ENCODE assay signal across 2 cellular contexts in the genomic region with DNA sequence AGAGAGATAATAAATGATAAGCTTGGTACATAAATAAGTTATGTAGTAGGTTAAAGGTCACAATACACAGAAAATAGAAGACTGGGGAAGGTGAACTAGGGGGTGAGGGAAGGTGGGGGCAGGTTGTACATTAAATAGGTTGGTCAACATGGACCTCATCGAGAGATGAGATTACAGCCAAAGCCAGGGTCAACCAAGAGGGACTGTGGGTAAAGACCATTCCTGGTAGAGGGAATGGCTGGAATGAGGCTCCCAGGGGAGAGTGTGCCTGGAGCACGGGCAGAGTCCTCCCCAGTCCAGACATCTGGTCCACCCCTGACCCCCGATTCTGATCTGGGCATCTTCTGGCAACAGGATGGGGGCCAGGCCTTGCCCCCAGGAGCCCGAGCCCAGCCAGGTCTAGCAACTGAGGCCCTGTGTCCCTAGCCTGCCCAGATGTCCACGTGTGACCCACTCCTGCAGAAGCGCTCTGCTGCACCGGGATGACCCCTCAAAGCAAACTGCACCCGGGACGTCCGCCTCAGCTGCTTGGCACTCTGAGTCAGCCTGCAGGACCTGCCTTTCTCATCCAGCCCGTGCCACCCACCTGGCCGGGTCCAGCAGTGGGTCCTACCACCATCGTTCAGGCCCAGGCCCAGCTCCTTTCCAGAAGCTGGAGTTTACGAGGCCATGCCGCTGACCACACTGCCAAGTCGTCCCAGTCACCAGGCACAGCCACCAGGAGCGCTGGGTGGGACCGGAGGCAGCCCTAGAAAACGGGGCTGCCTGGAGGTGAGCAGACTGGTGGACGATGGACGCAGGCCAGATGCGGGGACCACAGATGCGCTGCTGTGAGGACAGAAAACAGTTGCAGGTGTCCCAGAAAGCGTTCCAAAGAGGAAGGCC.
A peak's percentile ranks its signal among the peaks of the same experiment; 100 is the strongest.
TF ChIP-seq lines count a peak whose summit lies in the region.

No MANE protein-coding gene starts in this region.

TF ChIP-seq in WTC11, 78 proteins besides CTCF, POLR2A, EP300 and RAD21 (continued from another document):
- no peak for TF ChIP-seq AR (CRISPR knock-in tag; IDR thresholded peaks at IDR 0.05)

TF ChIP-seq in liver, 16 proteins besides CTCF, POLR2A, EP300 and RAD21 (continued from another document):
- TF ChIP-seq TAF1 (conservative IDR thresholded peaks at IDR 0.05) (no peak), MAX (IDR thresholded peaks at IDR 0.05) (no peak), ATF3 (IDR thresholded peaks at IDR 0.05) (no peak), REST (IDR thresholded peaks at IDR 0.05) (no peak), HNF4G (IDR thresholded peaks at IDR 0.05) (no peak), JUND (IDR thresholded peaks at IDR 0.05) (peak in 1 of 2 donors; percentile 41), EGR1 (IDR thresholded peaks at IDR 0.05; ENCODE audit: low read depth in 2 of 2) (no peak), YY1 (IDR thresholded peaks at IDR 0.05) (peak; percentile 52), NR2F2 (IDR thresholded peaks at IDR 0.05) (peak; percentile 47), RXRA (IDR thresholded peaks at IDR 0.05) (peak; percentile 19 to 90), HNF4A (conservative IDR thresholded peaks at IDR 0.05) (peak; percentile 50 to 87)
- TF ChIP-seq, protein P1, sequence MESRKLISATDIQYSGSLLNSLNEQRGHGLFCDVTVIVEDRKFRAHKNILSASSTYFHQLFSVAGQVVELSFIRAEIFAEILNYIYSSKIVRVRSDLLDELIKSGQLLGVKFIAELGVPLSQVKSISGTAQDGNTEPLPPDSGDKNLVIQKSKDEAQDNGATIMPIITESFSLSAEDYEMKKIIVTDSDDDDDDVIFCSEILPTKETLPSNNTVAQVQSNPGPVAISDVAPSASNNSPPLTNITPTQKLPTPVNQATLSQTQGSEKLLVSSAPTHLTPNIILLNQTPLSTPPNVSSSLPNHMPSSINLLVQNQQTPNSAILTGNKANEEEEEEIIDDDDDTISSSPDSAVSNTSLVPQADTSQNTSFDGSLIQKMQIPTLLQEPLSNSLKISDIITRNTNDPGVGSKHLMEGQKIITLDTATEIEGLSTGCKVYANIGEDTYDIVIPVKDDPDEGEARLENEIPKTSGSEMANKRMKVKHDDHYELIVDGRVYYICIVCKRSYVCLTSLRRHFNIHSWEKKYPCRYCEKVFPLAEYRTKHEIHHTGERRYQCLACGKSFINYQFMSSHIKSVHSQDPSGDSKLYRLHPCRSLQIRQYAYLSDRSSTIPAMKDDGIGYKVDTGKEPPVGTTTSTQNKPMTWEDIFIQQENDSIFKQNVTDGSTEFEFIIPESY (IDR thresholded peaks at IDR 0.05), result no peak
